In the genomic region with DNA sequence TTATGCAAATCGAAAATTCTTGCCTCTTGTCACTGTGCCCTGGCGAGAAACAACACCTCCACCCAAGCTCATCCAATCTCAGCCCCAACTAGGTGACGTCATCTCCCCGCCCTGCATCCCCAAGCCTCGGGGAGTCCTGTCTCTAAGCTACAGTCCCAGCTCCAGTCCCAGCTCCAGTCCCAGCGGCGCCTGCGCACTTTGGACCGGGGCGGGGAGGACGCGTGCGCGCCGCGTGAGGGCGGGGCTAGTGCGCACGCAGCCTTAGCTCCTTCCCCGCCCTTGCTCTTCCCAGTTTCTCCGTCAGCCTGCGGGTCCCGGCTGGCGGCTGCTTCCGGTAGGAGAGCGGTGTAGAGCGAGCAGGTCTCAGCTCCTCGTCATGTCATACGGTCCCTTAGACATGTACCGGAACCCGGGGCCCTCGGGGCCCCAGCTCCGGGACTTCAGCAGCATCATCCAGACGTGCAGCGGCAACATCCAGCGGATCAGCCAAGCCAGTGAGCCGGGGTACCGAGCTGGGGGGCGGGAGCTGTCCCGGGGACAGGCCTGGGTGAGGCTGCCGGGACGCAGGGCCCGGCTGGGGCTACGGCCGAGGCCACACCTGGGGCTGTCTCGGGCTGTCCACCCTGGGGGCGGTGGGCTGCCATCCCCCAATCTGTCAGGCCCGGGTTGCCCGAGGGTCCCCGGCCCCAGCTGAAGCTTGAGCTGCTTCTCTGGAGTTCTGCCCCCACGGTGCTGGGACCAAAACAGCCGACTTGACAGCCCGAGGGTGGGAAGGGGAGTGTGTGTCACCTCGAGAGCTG, we compare ENCODE assay signal across 1 cellular context.
A peak's percentile ranks its signal among the peaks of the same experiment; 100 is the strongest.
TF ChIP-seq lines count a peak whose summit lies in the region.

A gene (plus strand): TSS at position 288 of the 800 bp plus-strand sequence. CDS start 89 bp downstream, at position 377.

TF ChIP-seq in HepG2, 621 proteins besides CTCF, POLR2A, EP300 and RAD21 (continued from another document and continues in another):
- TF ChIP-seq, protein P1, sequence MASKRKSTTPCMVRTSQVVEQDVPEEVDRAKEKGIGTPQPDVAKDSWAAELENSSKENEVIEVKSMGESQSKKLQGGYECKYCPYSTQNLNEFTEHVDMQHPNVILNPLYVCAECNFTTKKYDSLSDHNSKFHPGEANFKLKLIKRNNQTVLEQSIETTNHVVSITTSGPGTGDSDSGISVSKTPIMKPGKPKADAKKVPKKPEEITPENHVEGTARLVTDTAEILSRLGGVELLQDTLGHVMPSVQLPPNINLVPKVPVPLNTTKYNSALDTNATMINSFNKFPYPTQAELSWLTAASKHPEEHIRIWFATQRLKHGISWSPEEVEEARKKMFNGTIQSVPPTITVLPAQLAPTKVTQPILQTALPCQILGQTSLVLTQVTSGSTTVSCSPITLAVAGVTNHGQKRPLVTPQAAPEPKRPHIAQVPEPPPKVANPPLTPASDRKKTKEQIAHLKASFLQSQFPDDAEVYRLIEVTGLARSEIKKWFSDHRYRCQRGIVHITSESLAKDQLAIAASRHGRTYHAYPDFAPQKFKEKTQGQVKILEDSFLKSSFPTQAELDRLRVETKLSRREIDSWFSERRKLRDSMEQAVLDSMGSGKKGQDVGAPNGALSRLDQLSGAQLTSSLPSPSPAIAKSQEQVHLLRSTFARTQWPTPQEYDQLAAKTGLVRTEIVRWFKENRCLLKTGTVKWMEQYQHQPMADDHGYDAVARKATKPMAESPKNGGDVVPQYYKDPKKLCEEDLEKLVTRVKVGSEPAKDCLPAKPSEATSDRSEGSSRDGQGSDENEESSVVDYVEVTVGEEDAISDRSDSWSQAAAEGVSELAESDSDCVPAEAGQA (IDR thresholded peaks at IDR 0.05; ENCODE audit: low read depth), result peak; percentile 51; the same call in 1 of the 2 replicates
- TF ChIP-seq, protein P1 (CRISPR knock-in tag; IDR thresholded peaks at IDR 0.05; ENCODE audit: borderline replicate concordance), result no peak
- no peak for TF ChIP-seq CC2D1A (CRISPR knock-in tag; IDR thresholded peaks at IDR 0.05)
- TF ChIP-seq SIN3B (IDR thresholded peaks at IDR 0.05; ENCODE audit: low read length), result 0 out of 2 replicates have a peak, but pooled peaks have one; percentile 48
- TF ChIP-seq ZNF543 (CRISPR knock-in tag; IDR thresholded peaks at IDR 0.05), result no peak
- TF ChIP-seq, protein P2, sequence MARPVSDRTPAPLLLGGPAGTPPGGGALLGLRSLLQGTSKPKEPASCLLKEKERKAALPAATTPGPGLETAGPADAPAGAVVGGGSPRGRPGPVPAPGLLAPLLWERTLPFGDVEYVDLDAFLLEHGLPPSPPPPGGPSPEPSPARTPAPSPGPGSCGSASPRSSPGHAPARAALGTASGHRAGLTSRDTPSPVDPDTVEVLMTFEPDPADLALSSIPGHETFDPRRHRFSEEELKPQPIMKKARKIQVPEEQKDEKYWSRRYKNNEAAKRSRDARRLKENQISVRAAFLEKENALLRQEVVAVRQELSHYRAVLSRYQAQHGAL (CRISPR knock-in tag; IDR thresholded peaks at IDR 0.05; ENCODE audit: not compliant biosample characterization), result no peak
- no peak for TF ChIP-seq TGIF2 (CRISPR knock-in tag; IDR thresholded peaks at IDR 0.05)
- TF ChIP-seq, protein P3, sequence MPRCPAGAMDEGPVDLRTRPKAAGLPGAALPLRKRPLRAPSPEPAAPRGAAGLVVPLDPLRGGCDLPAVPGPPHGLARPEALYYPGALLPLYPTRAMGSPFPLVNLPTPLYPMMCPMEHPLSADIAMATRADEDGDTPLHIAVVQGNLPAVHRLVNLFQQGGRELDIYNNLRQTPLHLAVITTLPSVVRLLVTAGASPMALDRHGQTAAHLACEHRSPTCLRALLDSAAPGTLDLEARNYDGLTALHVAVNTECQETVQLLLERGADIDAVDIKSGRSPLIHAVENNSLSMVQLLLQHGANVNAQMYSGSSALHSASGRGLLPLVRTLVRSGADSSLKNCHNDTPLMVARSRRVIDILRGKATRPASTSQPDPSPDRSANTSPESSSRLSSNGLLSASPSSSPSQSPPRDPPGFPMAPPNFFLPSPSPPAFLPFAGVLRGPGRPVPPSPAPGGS (CRISPR knock-in tag; IDR thresholded peaks at IDR 0.05), result peak; percentile 60; the same call in 1 of the 2 replicates
- TF ChIP-seq, protein P4, sequence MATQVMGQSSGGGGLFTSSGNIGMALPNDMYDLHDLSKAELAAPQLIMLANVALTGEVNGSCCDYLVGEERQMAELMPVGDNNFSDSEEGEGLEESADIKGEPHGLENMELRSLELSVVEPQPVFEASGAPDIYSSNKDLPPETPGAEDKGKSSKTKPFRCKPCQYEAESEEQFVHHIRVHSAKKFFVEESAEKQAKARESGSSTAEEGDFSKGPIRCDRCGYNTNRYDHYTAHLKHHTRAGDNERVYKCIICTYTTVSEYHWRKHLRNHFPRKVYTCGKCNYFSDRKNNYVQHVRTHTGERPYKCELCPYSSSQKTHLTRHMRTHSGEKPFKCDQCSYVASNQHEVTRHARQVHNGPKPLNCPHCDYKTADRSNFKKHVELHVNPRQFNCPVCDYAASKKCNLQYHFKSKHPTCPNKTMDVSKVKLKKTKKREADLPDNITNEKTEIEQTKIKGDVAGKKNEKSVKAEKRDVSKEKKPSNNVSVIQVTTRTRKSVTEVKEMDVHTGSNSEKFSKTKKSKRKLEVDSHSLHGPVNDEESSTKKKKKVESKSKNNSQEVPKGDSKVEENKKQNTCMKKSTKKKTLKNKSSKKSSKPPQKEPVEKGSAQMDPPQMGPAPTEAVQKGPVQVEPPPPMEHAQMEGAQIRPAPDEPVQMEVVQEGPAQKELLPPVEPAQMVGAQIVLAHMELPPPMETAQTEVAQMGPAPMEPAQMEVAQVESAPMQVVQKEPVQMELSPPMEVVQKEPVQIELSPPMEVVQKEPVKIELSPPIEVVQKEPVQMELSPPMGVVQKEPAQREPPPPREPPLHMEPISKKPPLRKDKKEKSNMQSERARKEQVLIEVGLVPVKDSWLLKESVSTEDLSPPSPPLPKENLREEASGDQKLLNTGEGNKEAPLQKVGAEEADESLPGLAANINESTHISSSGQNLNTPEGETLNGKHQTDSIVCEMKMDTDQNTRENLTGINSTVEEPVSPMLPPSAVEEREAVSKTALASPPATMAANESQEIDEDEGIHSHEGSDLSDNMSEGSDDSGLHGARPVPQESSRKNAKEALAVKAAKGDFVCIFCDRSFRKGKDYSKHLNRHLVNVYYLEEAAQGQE (IDR thresholded peaks at IDR 0.05; ENCODE audit: borderline replicate concordance in 1 of 2, low read depth in 1 of 2, low read length in 2 of 2), result 0 out of 4 replicates have a peak, but pooled peaks of 1 of the 2 experiments have one; percentile 55
- TF ChIP-seq ZNF143 (CRISPR knock-in tag; IDR thresholded peaks at IDR 0.05), result no peak
- TF ChIP-seq CREM (IDR thresholded peaks at IDR 0.05), result peak; percentile 75
- no peak for TF ChIP-seq CREM (CRISPR knock-in tag; IDR thresholded peaks at IDR 0.05)
- peak; percentile 33; the same call in 1 of the 2 replicates for TF ChIP-seq HCFC1 (IDR thresholded peaks at IDR 0.05; ENCODE audit: low read depth, low read length)
- TF ChIP-seq, protein P5, sequence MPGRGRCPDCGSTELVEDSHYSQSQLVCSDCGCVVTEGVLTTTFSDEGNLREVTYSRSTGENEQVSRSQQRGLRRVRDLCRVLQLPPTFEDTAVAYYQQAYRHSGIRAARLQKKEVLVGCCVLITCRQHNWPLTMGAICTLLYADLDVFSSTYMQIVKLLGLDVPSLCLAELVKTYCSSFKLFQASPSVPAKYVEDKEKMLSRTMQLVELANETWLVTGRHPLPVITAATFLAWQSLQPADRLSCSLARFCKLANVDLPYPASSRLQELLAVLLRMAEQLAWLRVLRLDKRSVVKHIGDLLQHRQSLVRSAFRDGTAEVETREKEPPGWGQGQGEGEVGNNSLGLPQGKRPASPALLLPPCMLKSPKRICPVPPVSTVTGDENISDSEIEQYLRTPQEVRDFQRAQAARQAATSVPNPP (CRISPR knock-in tag; IDR thresholded peaks at IDR 0.05), result no peak
- TF ChIP-seq ISL2 (CRISPR knock-in tag; IDR thresholded peaks at IDR 0.05), result no peak; the same call in 1 of the 2 replicates
- TF ChIP-seq, protein P6, sequence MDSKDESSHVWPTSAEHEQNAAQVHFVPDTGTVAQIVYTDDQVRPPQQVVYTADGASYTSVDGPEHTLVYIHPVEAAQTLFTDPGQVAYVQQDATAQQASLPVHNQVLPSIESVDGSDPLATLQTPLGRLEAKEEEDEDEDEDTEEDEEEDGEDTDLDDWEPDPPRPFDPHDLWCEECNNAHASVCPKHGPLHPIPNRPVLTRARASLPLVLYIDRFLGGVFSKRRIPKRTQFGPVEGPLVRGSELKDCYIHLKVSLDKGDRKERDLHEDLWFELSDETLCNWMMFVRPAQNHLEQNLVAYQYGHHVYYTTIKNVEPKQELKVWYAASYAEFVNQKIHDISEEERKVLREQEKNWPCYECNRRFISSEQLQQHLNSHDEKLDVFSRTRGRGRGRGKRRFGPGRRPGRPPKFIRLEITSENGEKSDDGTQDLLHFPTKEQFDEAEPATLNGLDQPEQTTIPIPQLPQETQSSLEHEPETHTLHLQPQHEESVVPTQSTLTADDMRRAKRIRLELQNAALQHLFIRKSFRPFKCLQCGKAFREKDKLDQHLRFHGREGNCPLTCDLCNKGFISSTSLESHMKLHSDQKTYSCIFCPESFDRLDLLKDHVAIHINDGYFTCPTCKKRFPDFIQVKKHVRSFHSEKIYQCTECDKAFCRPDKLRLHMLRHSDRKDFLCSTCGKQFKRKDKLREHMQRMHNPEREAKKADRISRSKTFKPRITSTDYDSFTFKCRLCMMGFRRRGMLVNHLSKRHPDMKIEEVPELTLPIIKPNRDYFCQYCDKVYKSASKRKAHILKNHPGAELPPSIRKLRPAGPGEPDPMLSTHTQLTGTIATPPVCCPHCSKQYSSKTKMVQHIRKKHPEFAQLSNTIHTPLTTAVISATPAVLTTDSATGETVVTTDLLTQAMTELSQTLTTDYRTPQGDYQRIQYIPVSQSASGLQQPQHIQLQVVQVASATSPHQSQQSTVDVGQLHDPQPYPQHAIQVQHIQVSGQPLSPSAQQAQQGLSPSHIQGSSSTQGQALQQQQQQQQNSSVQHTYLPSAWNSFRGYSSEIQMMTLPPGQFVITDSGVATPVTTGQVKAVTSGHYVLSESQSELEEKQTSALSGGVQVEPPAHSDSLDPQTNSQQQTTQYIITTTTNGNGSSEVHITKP (CRISPR knock-in tag; IDR thresholded peaks at IDR 0.05; ENCODE audit: low read depth), result no peak
- TF ChIP-seq ZNF713 (CRISPR knock-in tag; IDR thresholded peaks at IDR 0.05), result 0 out of 2 replicates have a peak, but pooled peaks have one; percentile 24
- TF ChIP-seq NCOR1 (IDR thresholded peaks at IDR 0.05; ENCODE audit: borderline replicate concordance, low read length), result peak; percentile 40; the same call in 1 of the 2 replicates
- TF ChIP-seq SP1 (IDR thresholded peaks at IDR 0.05), result no peak
- peak; percentile 63; the same call in 1 of the 2 replicates for TF ChIP-seq SP1 (CRISPR knock-in tag; IDR thresholded peaks at IDR 0.05)
- TF ChIP-seq, protein P7, sequence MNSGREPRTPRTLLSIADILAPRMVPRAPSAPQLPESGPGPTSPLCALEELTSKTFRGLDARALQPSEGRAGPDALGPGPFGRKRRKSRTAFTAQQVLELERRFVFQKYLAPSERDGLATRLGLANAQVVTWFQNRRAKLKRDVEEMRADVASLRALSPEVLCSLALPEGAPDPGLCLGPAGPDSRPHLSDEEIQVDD (CRISPR knock-in tag; IDR thresholded peaks at IDR 0.05; ENCODE audit: borderline replicate concordance), result 0 out of 2 replicates have a peak, but pooled peaks have one; percentile 28
- no peak for TF ChIP-seq ZNF260 (CRISPR knock-in tag; IDR thresholded peaks at IDR 0.05; ENCODE audit: borderline replicate concordance, low read depth)
- no peak for TF ChIP-seq ZNF616 (CRISPR knock-in tag; IDR thresholded peaks at IDR 0.05; ENCODE audit: low read depth)
- TF ChIP-seq, protein P8, sequence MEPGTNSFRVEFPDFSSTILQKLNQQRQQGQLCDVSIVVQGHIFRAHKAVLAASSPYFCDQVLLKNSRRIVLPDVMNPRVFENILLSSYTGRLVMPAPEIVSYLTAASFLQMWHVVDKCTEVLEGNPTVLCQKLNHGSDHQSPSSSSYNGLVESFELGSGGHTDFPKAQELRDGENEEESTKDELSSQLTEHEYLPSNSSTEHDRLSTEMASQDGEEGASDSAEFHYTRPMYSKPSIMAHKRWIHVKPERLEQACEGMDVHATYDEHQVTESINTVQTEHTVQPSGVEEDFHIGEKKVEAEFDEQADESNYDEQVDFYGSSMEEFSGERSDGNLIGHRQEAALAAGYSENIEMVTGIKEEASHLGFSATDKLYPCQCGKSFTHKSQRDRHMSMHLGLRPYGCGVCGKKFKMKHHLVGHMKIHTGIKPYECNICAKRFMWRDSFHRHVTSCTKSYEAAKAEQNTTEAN (CRISPR knock-in tag; conservative IDR thresholded peaks at IDR 0.05), result no peak
- no peak for TF ChIP-seq HMG20B (CRISPR knock-in tag; conservative IDR thresholded peaks at IDR 0.05)
- peak; percentile 83 for TF ChIP-seq SP5 (CRISPR knock-in tag; IDR thresholded peaks at IDR 0.05; ENCODE audit: borderline replicate concordance, low read depth)
- peak; percentile 59; the same call in 1 of the 2 replicates for TF ChIP-seq HIVEP1 (CRISPR knock-in tag; IDR thresholded peaks at IDR 0.05)
- TF ChIP-seq ZSCAN12 (CRISPR knock-in tag; IDR thresholded peaks at IDR 0.05), result peak; percentile 70; the same call in 1 of the 2 replicates
- TF ChIP-seq ZBTB1 (CRISPR knock-in tag; IDR thresholded peaks at IDR 0.05; ENCODE audit: borderline replicate concordance), result no peak
- TF ChIP-seq ZNF562 (CRISPR knock-in tag; IDR thresholded peaks at IDR 0.05; ENCODE audit: borderline replicate concordance), result no peak
- peak; percentile 56; the same call in 1 of the 2 replicates for TF ChIP-seq BORCS8-MEF2B (CRISPR knock-in tag; IDR thresholded peaks at IDR 0.05)
- TF ChIP-seq, protein P9, sequence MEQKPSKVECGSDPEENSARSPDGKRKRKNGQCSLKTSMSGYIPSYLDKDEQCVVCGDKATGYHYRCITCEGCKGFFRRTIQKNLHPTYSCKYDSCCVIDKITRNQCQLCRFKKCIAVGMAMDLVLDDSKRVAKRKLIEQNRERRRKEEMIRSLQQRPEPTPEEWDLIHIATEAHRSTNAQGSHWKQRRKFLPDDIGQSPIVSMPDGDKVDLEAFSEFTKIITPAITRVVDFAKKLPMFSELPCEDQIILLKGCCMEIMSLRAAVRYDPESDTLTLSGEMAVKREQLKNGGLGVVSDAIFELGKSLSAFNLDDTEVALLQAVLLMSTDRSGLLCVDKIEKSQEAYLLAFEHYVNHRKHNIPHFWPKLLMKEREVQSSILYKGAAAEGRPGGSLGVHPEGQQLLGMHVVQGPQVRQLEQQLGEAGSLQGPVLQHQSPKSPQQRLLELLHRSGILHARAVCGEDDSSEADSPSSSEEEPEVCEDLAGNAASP (CRISPR knock-in tag; IDR thresholded peaks at IDR 0.05; ENCODE audit: borderline replicate concordance), result peak; percentile 42; the same call in 1 of the 2 replicates
- TF ChIP-seq ZNF558 (CRISPR knock-in tag; IDR thresholded peaks at IDR 0.05; ENCODE audit: borderline replicate concordance), result peak; percentile 29; the same call in 1 of the 2 replicates
- TF ChIP-seq ZNF557 (CRISPR knock-in tag; IDR thresholded peaks at IDR 0.05), result no peak
